Comparison of ENCODE assay signal across 1 cellular context in the genomic region with DNA sequence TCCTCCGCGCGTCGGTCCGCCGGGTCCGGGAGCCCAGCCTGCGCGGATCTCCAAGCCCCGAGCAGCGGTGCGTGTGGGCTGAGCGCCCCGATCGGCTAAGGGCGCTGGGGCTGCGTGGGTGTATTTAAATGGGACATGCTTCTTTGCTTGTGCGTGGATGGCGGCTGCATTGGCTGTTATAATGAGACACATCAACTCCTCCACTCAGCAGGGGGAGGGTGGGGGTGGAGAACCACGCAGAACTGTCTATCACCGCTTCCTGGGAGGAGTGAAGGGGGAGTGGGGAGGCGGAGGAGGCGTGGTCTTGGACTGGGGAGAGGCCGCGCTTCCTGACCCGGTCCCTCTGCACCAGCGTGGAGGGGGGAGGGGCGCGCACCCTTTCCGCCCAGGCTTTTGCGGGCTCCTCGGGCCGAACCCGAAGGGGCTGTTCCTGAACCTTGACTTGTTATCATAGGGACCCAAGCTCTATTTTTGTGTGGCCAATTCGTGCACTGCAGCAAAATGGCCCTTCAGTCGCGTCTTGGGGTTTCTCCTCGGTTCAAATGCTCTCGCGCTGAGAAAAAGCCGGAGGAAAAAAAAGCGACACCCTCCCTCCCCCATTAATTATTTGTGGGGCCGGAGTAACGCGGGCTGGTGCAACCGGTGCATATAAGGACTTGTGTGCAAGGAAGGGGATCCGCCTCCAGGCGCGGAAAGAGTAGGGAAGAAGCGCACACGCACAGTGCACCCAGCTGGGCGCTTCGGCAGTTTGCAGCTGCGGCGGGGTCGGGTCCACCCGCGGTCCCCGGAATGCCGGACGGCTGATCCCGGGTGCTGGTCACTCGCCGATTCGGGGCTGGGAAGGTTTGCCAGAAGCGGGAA.
TF ChIP-seq lines count a peak whose summit lies in the region.

A gene (minus strand): TSS at position 180 of the 861 bp plus-strand sequence. CDS start 342 bp downstream, outside the sequence.

TF ChIP-seq in K562, 482 proteins besides CTCF, POLR2A, EP300 and RAD21 (continued from another document and continues in another):
- TF ChIP-seq, protein P1, sequence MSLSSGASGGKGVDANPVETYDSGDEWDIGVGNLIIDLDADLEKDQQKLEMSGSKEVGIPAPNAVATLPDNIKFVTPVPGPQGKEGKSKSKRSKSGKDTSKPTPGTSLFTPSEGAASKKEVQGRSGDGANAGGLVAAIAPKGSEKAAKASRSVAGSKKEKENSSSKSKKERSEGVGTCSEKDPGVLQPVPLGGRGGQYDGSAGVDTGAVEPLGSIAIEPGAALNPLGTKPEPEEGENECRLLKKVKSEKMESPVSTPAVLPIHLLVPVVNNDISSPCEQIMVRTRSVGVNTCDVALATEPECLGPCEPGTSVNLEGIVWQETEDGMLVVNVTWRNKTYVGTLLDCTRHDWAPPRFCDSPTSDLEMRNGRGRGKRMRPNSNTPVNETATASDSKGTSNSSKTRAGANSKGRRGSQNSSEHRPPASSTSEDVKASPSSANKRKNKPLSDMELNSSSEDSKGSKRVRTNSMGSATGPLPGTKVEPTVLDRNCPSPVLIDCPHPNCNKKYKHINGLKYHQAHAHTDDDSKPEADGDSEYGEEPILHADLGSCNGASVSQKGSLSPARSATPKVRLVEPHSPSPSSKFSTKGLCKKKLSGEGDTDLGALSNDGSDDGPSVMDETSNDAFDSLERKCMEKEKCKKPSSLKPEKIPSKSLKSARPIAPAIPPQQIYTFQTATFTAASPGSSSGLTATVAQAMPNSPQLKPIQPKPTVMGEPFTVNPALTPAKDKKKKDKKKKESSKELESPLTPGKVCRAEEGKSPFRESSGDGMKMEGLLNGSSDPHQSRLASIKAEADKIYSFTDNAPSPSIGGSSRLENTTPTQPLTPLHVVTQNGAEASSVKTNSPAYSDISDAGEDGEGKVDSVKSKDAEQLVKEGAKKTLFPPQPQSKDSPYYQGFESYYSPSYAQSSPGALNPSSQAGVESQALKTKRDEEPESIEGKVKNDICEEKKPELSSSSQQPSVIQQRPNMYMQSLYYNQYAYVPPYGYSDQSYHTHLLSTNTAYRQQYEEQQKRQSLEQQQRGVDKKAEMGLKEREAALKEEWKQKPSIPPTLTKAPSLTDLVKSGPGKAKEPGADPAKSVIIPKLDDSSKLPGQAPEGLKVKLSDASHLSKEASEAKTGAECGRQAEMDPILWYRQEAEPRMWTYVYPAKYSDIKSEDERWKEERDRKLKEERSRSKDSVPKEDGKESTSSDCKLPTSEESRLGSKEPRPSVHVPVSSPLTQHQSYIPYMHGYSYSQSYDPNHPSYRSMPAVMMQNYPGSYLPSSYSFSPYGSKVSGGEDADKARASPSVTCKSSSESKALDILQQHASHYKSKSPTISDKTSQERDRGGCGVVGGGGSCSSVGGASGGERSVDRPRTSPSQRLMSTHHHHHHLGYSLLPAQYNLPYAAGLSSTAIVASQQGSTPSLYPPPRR (CRISPR knock-in tag; IDR thresholded peaks at IDR 0.05; ENCODE audit: borderline replicate concordance), result peak; percentile 83; the same call in 1 of the 2 replicates
- TF ChIP-seq ZNF384 (IDR thresholded peaks at IDR 0.05; ENCODE audit: low read depth, low read length) (0 out of 2 replicates have a peak, but pooled peaks have one; percentile 4), EHMT2 (IDR thresholded peaks at IDR 0.05) (no peak), SUPT5H (IDR thresholded peaks at IDR 0.05) (peak; percentile 69), ETV6 (IDR thresholded peaks at IDR 0.05; ENCODE audit: borderline replicate concordance in 1 of 2, low read depth in 2 of 2, low read length in 1 of 2) (0 out of 4 replicates have a peak, but pooled peaks of 1 of the 2 experiments have one; percentile 48), ETV6 (CRISPR knock-in tag; IDR thresholded peaks at IDR 0.05; ENCODE audit: borderline replicate concordance) (no peak), ZEB2 (IDR thresholded peaks at IDR 0.05) (no peak), BACH1 (tag; IDR thresholded peaks at IDR 0.05) (no peak), ZFPM2 (CRISPR knock-in tag; IDR thresholded peaks at IDR 0.05) (no peak), MED1 (CRISPR knock-in tag; IDR thresholded peaks at IDR 0.05; ENCODE audit: borderline replicate concordance) (no peak), ETS2 (tag; IDR thresholded peaks at IDR 0.05; ENCODE audit: borderline replicate concordance, poor library complexity, severe bottlenecking) (no peak), MEF2D (tag; conservative IDR thresholded peaks at IDR 0.05; ENCODE audit: low read depth) (no peak)
- TF ChIP-seq, protein P2, sequence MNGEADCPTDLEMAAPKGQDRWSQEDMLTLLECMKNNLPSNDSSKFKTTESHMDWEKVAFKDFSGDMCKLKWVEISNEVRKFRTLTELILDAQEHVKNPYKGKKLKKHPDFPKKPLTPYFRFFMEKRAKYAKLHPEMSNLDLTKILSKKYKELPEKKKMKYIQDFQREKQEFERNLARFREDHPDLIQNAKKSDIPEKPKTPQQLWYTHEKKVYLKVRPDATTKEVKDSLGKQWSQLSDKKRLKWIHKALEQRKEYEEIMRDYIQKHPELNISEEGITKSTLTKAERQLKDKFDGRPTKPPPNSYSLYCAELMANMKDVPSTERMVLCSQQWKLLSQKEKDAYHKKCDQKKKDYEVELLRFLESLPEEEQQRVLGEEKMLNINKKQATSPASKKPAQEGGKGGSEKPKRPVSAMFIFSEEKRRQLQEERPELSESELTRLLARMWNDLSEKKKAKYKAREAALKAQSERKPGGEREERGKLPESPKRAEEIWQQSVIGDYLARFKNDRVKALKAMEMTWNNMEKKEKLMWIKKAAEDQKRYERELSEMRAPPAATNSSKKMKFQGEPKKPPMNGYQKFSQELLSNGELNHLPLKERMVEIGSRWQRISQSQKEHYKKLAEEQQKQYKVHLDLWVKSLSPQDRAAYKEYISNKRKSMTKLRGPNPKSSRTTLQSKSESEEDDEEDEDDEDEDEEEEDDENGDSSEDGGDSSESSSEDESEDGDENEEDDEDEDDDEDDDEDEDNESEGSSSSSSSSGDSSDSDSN (IDR thresholded peaks at IDR 0.05; ENCODE audit: borderline replicate concordance in 1 of 2, low read depth in 2 of 2, low read length in 2 of 2), result peak; percentile 73 to 84; a peak in 3 of 4 replicates
- TF ChIP-seq, protein P3, sequence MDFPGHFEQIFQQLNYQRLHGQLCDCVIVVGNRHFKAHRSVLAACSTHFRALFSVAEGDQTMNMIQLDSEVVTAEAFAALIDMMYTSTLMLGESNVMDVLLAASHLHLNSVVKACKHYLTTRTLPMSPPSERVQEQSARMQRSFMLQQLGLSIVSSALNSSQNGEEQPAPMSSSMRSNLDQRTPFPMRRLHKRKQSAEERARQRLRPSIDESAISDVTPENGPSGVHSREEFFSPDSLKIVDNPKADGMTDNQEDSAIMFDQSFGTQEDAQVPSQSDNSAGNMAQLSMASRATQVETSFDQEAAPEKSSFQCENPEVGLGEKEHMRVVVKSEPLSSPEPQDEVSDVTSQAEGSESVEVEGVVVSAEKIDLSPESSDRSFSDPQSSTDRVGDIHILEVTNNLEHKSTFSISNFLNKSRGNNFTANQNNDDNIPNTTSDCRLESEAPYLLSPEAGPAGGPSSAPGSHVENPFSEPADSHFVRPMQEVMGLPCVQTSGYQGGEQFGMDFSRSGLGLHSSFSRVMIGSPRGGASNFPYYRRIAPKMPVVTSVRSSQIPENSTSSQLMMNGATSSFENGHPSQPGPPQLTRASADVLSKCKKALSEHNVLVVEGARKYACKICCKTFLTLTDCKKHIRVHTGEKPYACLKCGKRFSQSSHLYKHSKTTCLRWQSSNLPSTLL (IDR thresholded peaks at IDR 0.05), result no peak
- TF ChIP-seq, protein P4, sequence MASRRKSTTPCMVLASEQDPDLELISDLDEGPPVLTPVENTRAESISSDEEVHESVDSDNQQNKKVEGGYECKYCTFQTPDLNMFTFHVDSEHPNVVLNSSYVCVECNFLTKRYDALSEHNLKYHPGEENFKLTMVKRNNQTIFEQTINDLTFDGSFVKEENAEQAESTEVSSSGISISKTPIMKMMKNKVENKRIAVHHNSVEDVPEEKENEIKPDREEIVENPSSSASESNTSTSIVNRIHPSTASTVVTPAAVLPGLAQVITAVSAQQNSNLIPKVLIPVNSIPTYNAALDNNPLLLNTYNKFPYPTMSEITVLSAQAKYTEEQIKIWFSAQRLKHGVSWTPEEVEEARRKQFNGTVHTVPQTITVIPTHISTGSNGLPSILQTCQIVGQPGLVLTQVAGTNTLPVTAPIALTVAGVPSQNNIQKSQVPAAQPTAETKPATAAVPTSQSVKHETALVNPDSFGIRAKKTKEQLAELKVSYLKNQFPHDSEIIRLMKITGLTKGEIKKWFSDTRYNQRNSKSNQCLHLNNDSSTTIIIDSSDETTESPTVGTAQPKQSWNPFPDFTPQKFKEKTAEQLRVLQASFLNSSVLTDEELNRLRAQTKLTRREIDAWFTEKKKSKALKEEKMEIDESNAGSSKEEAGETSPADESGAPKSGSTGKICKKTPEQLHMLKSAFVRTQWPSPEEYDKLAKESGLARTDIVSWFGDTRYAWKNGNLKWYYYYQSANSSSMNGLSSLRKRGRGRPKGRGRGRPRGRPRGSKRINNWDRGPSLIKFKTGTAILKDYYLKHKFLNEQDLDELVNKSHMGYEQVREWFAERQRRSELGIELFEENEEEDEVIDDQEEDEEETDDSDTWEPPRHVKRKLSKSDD (conservative IDR thresholded peaks at IDR 0.05; ENCODE audit: low read length), result no peak
- TF ChIP-seq, protein P5, sequence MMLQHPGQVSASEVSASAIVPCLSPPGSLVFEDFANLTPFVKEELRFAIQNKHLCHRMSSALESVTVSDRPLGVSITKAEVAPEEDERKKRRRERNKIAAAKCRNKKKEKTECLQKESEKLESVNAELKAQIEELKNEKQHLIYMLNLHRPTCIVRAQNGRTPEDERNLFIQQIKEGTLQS (IDR thresholded peaks at IDR 0.05), result no peak
- TF ChIP-seq, protein P5 (CRISPR knock-in tag; conservative IDR thresholded peaks at IDR 0.05), result 0 out of 2 replicates have a peak, but pooled peaks have one; percentile 5
- TF ChIP-seq, protein P6, sequence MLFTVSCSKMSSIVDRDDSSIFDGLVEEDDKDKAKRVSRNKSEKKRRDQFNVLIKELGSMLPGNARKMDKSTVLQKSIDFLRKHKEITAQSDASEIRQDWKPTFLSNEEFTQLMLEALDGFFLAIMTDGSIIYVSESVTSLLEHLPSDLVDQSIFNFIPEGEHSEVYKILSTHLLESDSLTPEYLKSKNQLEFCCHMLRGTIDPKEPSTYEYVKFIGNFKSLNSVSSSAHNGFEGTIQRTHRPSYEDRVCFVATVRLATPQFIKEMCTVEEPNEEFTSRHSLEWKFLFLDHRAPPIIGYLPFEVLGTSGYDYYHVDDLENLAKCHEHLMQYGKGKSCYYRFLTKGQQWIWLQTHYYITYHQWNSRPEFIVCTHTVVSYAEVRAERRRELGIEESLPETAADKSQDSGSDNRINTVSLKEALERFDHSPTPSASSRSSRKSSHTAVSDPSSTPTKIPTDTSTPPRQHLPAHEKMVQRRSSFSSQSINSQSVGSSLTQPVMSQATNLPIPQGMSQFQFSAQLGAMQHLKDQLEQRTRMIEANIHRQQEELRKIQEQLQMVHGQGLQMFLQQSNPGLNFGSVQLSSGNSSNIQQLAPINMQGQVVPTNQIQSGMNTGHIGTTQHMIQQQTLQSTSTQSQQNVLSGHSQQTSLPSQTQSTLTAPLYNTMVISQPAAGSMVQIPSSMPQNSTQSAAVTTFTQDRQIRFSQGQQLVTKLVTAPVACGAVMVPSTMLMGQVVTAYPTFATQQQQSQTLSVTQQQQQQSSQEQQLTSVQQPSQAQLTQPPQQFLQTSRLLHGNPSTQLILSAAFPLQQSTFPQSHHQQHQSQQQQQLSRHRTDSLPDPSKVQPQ (CRISPR knock-in tag; IDR thresholded peaks at IDR 0.05; ENCODE audit: borderline replicate concordance), result no peak
- TF ChIP-seq, protein P7, sequence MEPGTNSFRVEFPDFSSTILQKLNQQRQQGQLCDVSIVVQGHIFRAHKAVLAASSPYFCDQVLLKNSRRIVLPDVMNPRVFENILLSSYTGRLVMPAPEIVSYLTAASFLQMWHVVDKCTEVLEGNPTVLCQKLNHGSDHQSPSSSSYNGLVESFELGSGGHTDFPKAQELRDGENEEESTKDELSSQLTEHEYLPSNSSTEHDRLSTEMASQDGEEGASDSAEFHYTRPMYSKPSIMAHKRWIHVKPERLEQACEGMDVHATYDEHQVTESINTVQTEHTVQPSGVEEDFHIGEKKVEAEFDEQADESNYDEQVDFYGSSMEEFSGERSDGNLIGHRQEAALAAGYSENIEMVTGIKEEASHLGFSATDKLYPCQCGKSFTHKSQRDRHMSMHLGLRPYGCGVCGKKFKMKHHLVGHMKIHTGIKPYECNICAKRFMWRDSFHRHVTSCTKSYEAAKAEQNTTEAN (CRISPR knock-in tag; IDR thresholded peaks at IDR 0.05), result no peak
